In genomic region chr19:46347572-46347883, GRCh38 we compare ENCODE assay signal across 8 cellular contexts. TPM values are rescaled to one million over a fixed set of nuclear protein-coding genes. Genes with fewer than 3 reads are reported as not detected.
DNase-seq lines count a peak whose midpoint lies in the region; ATAC-seq, FAIRE-seq and TF ChIP-seq lines count a peak whose summit lies in the region.

No MANE protein-coding gene starts in this region.

- TF ChIP-seq RAD21 in HepG2 (CRISPR knock-in tag; IDR thresholded peaks at IDR 0.05): no peak

- H3K9me3 ChIP-seq in adrenal gland (replicated peaks in 1 of 3): no peaks in the 10 kb centered on the region
- H3K9me3 ChIP-seq in HepG2 (ENCODE audit: low read length): no peaks in the 10 kb centered on the region
- no peaks in the 10 kb centered on the region for H3K9me3 ChIP-seq in thoracic aorta

- ATAC-seq in HepG2 (no peak), thoracic aorta (ENCODE audit: insufficient number of reproducible peaks, low FRiP score, low read depth) (no peak)

- TF ChIP-seq CTCF in adrenal gland (IDR thresholded peaks at IDR 0.05) (peak in 1 of 6 experiments; percentile 6), HepG2 (CRISPR knock-in tag; IDR thresholded peaks at IDR 0.05) (no peak), thoracic aorta (IDR thresholded peaks at IDR 0.05) (peak; percentile 3), GM13976 (IDR thresholded peaks at IDR 0.05; ENCODE audit: borderline replicate concordance, control extremely low read depth, extremely low read depth, insufficient read depth, missing control alignments) (no peak)

- peaks cover 35 to 54% of the 10 kb centered on the region in 2 donors for H3K4me1 ChIP-seq in adrenal gland (replicated peaks in 1 of 2)
- H3K4me1 ChIP-seq in HepG2 (ENCODE audit: insufficient read depth, low read length): peaks cover 71% of the 10 kb centered on the region
- peaks cover 30 to 49% of the 10 kb centered on the region in 2 donors for H3K4me1 ChIP-seq in thoracic aorta (ENCODE audit: control insufficient read depth in 1 of 2, low read depth in 2 of 2)

- 1 to 4% (median 2%) methylated on average over 3 of the region's 3 CpGs for WGBS in adrenal gland, 4 donors
- WGBS in HepG2 (ENCODE audit: low lambda C conversion rate): 2% methylated on average over 3 of the region's 3 CpGs

- H4K20me1 ChIP-seq in HepG2 (ENCODE audit: insufficient read depth, low read length): no peaks in the 10 kb centered on the region

- H3K27me3 ChIP-seq in adrenal gland (no peaks in the 10 kb centered on the region), HepG2 (ENCODE audit: control insufficient read depth in 1 of 2, insufficient read depth in 2 of 2, low read length in 2 of 2) (no peaks in the 10 kb centered on the region; a peak in 1 of 5 replicates), thoracic aorta (replicated peaks; ENCODE audit: insufficient read depth) (no peaks in the 10 kb centered on the region)

- peaks cover 38% of the 10 kb centered on the region for H3K79me2 ChIP-seq in HepG2 (ENCODE audit: insufficient read depth, low read length)

- H3K9ac ChIP-seq in HepG2 (ENCODE audit: insufficient read depth, low read depth, low read length): peak overlapping the region; percentile 72; the same call in 1 of the 2 replicates

- in situ Hi-C loops in HepG2 (cut with HindIII; ENCODE audit: extremely low pct_ligation_motif_present, low pct_unique_long_range_greater_than_20kb): no loop called here
- in situ Hi-C loops in GM13976 (cut with MboI; ENCODE audit: low sequenced_read_pairs, unreplicated experiment): no loop called here

- H3K27ac ChIP-seq in adrenal gland (peak overlapping the region in 3 of 5 donors; percentile 12 to 89 (median 64)), HepG2 (ENCODE audit: extremely low read length, insufficient read depth, low read length) (no peak overlapping the region), thoracic aorta (peak overlapping the region; percentile 29 to 56)

- H2AFZ ChIP-seq in HepG2 (ENCODE audit: low read length): no peak overlapping the region

- no peak for DNase-seq in activated CD4-positive, alpha-beta T cell treated with anti-CD3 and anti-CD28 coated beads, Interleukin-2, amount 10 ng/mL, durations not matched to agents 7 days and 5 days
- no peak for DNase-seq in activated CD4-positive, alpha-beta T cell treated with anti-CD3 and anti-CD28 coated beads, Interleukin-2, amount 50 U/mL, for 4 hours
- DNase-seq in adrenal gland: no peak
- no peak for DNase-seq in HepG2 (ENCODE audit: low spot score)
- no peak for DNase-seq in thoracic aorta (ENCODE audit: low spot score)
- no peak for DNase-seq in CD1c-positive myeloid dendritic cell (ENCODE audit: extremely low spot score)
- no peak for DNase-seq in putamen (ENCODE audit: low spot score)
- DNase-seq in GM13976 (ENCODE audit: low spot score): no peak

- H3K4me2 ChIP-seq in HepG2 (ENCODE audit: low read depth, low read length): peak overlapping the region; percentile 95

- H3K4me3 ChIP-seq in adrenal gland (peak overlapping the region; percentile 51 to 93 (median 70)), HepG2 (replicated peaks in 1 of 3; ENCODE audit: insufficient read depth in 1 of 3, low read depth in 2 of 3, low read length in 3 of 3) (peak overlapping the region; percentile 92 to 95 (median 94)), thoracic aorta (peak overlapping the region; percentile 99)

- H3K4me1 Mint-ChIP-seq in activated CD4-positive, alpha-beta T cell treated with anti-CD3 and anti-CD28 coated beads, Interleukin-2, amount 10 ng/mL, durations not matched to agents 7 days and 5 days: peaks cover 61% of the 10 kb centered on the region

- POLR2A ChIA-PET in activated CD4-positive, alpha-beta T cell treated with anti-CD3 and anti-CD28 coated beads, Interleukin-2, amount 10 ng/mL, durations not matched to agents 7 days and 5 days (lab: Charles Lee): no interaction called here
- POLR2A ChIA-PET in HepG2 (lab: Yijun Ruan, JAX): interaction anchor here (0.7 to 1.0 kb wide), 2 partner anchors 8 to 49 kb away, joined by 5 to 8 read pairs; no protein-coding TSS in a partner anchor

- H3K27me3 Mint-ChIP-seq in activated CD4-positive, alpha-beta T cell treated with anti-CD3 and anti-CD28 coated beads, Interleukin-2, amount 10 ng/mL, durations not matched to agents 7 days and 5 days: peaks cover 2% of the 10 kb centered on the region

- H3K36me3 ChIP-seq in adrenal gland (replicated peaks in 1 of 2) (no peaks in the 10 kb centered on the region), HepG2 (replicated peaks in 1 of 2; ENCODE audit: control insufficient read depth in 1 of 2, insufficient read depth in 2 of 2, low read length in 2 of 2) (peaks cover 2 to 5% of the 10 kb centered on the region in 2 experiments; a peak in 2 of 5 replicates), thoracic aorta (no peaks in the 10 kb centered on the region)

- peak overlapping the region; percentile 96 for H3K4me3 Mint-ChIP-seq in activated CD4-positive, alpha-beta T cell treated with anti-CD3 and anti-CD28 coated beads, Interleukin-2, amount 10 ng/mL, durations not matched to agents 7 days and 5 days

- no peak for TF ChIP-seq EP300 in HepG2 (IDR thresholded peaks at IDR 0.05; ENCODE audit: low read depth in 2 of 2, low read length in 2 of 2)
- TF ChIP-seq EP300 in HepG2 (CRISPR knock-in tag; IDR thresholded peaks at IDR 0.05; ENCODE audit: borderline replicate concordance): no peak

- H3K27ac Mint-ChIP-seq in activated CD4-positive, alpha-beta T cell treated with anti-CD3 and anti-CD28 coated beads, Interleukin-2, amount 10 ng/mL, durations not matched to agents 7 days and 5 days: peak overlapping the region; percentile 92

- no TSS peak for BruUV-seq in HepG2 (replicated peaks; lab: Mats Ljungman, UMichigan)

- CTCF ChIA-PET in activated CD4-positive, alpha-beta T cell treated with anti-CD3 and anti-CD28 coated beads, Interleukin-2, amount 10 ng/mL, durations not matched to agents 7 days and 5 days (lab: Charles Lee): interaction anchor here (0.6 to 1.7 kb wide), 10 partner anchors 8 to 75 kb away, joined by 3 to 7 read pairs (median 4); no protein-coding TSS in a partner anchor
- CTCF ChIA-PET in HepG2 (lab: Yijun Ruan, JAX; ENCODE audit: low intra/inter-chr PET ratio, low total read pairs): interaction anchor here (1.0 to 1.3 kb wide), 2 partner anchors 65 to 67 kb away, joined by 4 read pairs; no protein-coding TSS in a partner anchor

- TF ChIP-seq POLR2A in adrenal gland (IDR thresholded peaks at IDR 0.05) (no peak), HepG2 (IDR thresholded peaks at IDR 0.05; ENCODE audit: insufficient read depth in 1 of 2, low read depth in 2 of 2, low read length in 2 of 2) (no peak)

- H3K36me3 Mint-ChIP-seq in activated CD4-positive, alpha-beta T cell treated with anti-CD3 and anti-CD28 coated beads, Interleukin-2, amount 10 ng/mL, durations not matched to agents 7 days and 5 days (ENCODE audit: low read depth): peaks cover 30% of the 10 kb centered on the region

- FAIRE-seq in HepG2 (lab: Jason Lieb, UNC): no peak

- intact Hi-C loops in adrenal gland (cut with DNase I): no loop called here
- intact Hi-C loops in HepG2 (cut with micrococcal nuclease; ENCODE audit: unreplicated experiment): loop anchor here (5.0 kb wide), 1 partner anchor 65 kb away; no protein-coding TSS in a partner anchor

- no peaks in the 10 kb centered on the region for H3K9me3 Mint-ChIP-seq in activated CD4-positive, alpha-beta T cell treated with anti-CD3 and anti-CD28 coated beads, Interleukin-2, amount 10 ng/mL, durations not matched to agents 7 days and 5 days

RNA-seq across cellular contexts. Expression of gene PPP5C, which starts 0.6 kb away (rescaled TPM):
- total RNA-seq in activated CD4-positive, alpha-beta T cell treated with anti-CD3 and anti-CD28 coated beads, Interleukin-2, amount 10 ng/mL, durations not matched to agents 7 days and 5 days: 100 to 1,000 TPM; 101 to 102 TPM
- total RNA-seq in adrenal gland (10 to 100 TPM; 56.3 to 97.6 (median 74.4) TPM), HepG2 (2016; rRNA removed; fragmentation: Illumina TruSeq; extraction: Trizol) (38.2 and 41.6 TPM in 2 replicates), thoracic aorta (100 to 1,000 TPM in 1 of 2 donors, 10 to 100 TPM in 1; 60.6 to 107 TPM)
- polyA plus RNA-seq in adrenal gland (100 to 1,000 TPM in 1 of 3 donors, 10 to 100 TPM in 2; 42.3 to 135 (median 75.4) TPM), HepG2 (2011; rRNA removed) (67.9 and 68.5 TPM in 2 replicates)
- 6.6 and 9.3 TPM in 2 replicates for total RNA-seq in HepG2 (2016; cell fraction: cytosol; rRNA removed; fragmentation: Illumina TruSeq; extraction: Trizol; ENCODE audit: low read depth)
- 33.6 and 40.9 TPM in 2 replicates for total RNA-seq in HepG2 (2016; cell fraction: insoluble cytoplasmic fraction; rRNA removed; fragmentation: Illumina TruSeq; extraction: Trizol)
- 12.2 and 12.3 TPM in 2 replicates for total RNA-seq in HepG2 (2016; cell fraction: membrane; rRNA removed; fragmentation: Illumina TruSeq; extraction: Trizol)
- 31.3 and 44.2 TPM in 2 replicates for total RNA-seq in HepG2 (2016; cell fraction: nucleus; rRNA removed; fragmentation: Illumina TruSeq; extraction: Trizol)
- polyA plus RNA-seq in HepG2 (2011; cell fraction: cytosol; rRNA removed): 52.3 and 70.1 TPM in 2 replicates
- 118 and 133 TPM in 2 replicates for polyA plus RNA-seq in HepG2 (2011; cell fraction: nucleus; rRNA removed)
- polyA plus RNA-seq in HepG2 (2012): 33.2 and 36.7 TPM in 2 replicates
- 3.4 and 4.4 TPM in 2 replicates for polyA plus RNA-seq in HepG2 (2016; cell fraction: cytosol; fragmentation: Illumina TruSeq; extraction: Trizol; ENCODE audit: low read depth)
- polyA plus RNA-seq in HepG2 (2016; cell fraction: insoluble cytoplasmic fraction; fragmentation: Illumina TruSeq; extraction: Trizol; ENCODE audit: low read depth): 45.7 and 54.9 TPM in 2 replicates
- polyA plus RNA-seq in HepG2 (2016; cell fraction: membrane; fragmentation: Illumina TruSeq; extraction: Trizol; ENCODE audit: low read depth): 6.8 and 8.2 TPM in 2 replicates
- 82.9 and 89.8 TPM in 2 replicates for polyA plus RNA-seq in HepG2 (2016; cell fraction: nucleus; fragmentation: Illumina TruSeq; extraction: Trizol; ENCODE audit: insufficient read depth, low read depth)
- 92.2 and 144 TPM in 2 replicates for polyA minus RNA-seq in HepG2 (2011; rRNA and poly(A)+ RNA removed; ENCODE audit: low replicate concordance)
- 26.7 and 26.9 TPM in 2 replicates for polyA minus RNA-seq in HepG2 (2011; cell fraction: cytosol; rRNA and poly(A)+ RNA removed)
- 63.0 and 66.9 TPM in 2 replicates for polyA minus RNA-seq in HepG2 (2011; cell fraction: nucleus; rRNA and poly(A)+ RNA removed)

RNA-seq across cellular contexts. Expression of gene HIF3A, which starts 50.7 kb away (rescaled TPM):
- total RNA-seq in activated CD4-positive, alpha-beta T cell treated with anti-CD3 and anti-CD28 coated beads, Interleukin-2, amount 10 ng/mL, durations not matched to agents 7 days and 5 days: not detected
- total RNA-seq in adrenal gland: 10 to 100 TPM in 7 of 8 donors, 1 to 10 TPM in 1; 4.4 to 67.0 (median 24.0) TPM
- 10 to 100 TPM in 2 of 3 donors, 1 to 10 TPM in 1; 2.7 to 69.0 (median 17.2) TPM for polyA plus RNA-seq in adrenal gland
- 0.09 TPM in 1 of 2 replicates, not detected in the other for total RNA-seq in HepG2 (2016; rRNA removed; fragmentation: Illumina TruSeq; extraction: Trizol)
- total RNA-seq in HepG2 (2016; cell fraction: cytosol; rRNA removed; fragmentation: Illumina TruSeq; extraction: Trizol; ENCODE audit: low read depth): not detected in 2 replicates
- total RNA-seq in HepG2 (2016; cell fraction: insoluble cytoplasmic fraction; rRNA removed; fragmentation: Illumina TruSeq; extraction: Trizol): not detected in 2 replicates
- not detected in 2 replicates for total RNA-seq in HepG2 (2016; cell fraction: membrane; rRNA removed; fragmentation: Illumina TruSeq; extraction: Trizol)
- not detected in 2 replicates for total RNA-seq in HepG2 (2016; cell fraction: nucleus; rRNA removed; fragmentation: Illumina TruSeq; extraction: Trizol)
- polyA plus RNA-seq in HepG2 (2011; rRNA removed): 0.22 and 0.38 TPM in 2 replicates
- 0.13 and 0.36 TPM in 2 replicates for polyA plus RNA-seq in HepG2 (2011; cell fraction: cytosol; rRNA removed)
- 2.3 and 2.4 TPM in 2 replicates for polyA plus RNA-seq in HepG2 (2011; cell fraction: nucleus; rRNA removed)
- polyA plus RNA-seq in HepG2 (2012): 1.6 and 4.3 TPM in 2 replicates
- not detected in 2 replicates for polyA plus RNA-seq in HepG2 (2016; cell fraction: cytosol; fragmentation: Illumina TruSeq; extraction: Trizol; ENCODE audit: low read depth)
- not detected in 2 replicates for polyA plus RNA-seq in HepG2 (2016; cell fraction: insoluble cytoplasmic fraction; fragmentation: Illumina TruSeq; extraction: Trizol; ENCODE audit: low read depth)
- not detected in 2 replicates for polyA plus RNA-seq in HepG2 (2016; cell fraction: membrane; fragmentation: Illumina TruSeq; extraction: Trizol; ENCODE audit: low read depth)
- polyA plus RNA-seq in HepG2 (2016; cell fraction: nucleus; fragmentation: Illumina TruSeq; extraction: Trizol; ENCODE audit: insufficient read depth, low read depth): 0.52 TPM in 1 of 2 replicates, not detected in the other
- 0.72 and 0.87 TPM in 2 replicates for polyA minus RNA-seq in HepG2 (2011; rRNA and poly(A)+ RNA removed; ENCODE audit: low replicate concordance)
- polyA minus RNA-seq in HepG2 (2011; cell fraction: cytosol; rRNA and poly(A)+ RNA removed): 0.62 and 1.3 TPM in 2 replicates
- polyA minus RNA-seq in HepG2 (2011; cell fraction: nucleus; rRNA and poly(A)+ RNA removed): 0.64 and 0.87 TPM in 2 replicates
- 100 to 1,000 TPM in 1 of 2 donors, 10 to 100 TPM in 1; 85.6 to 189 TPM for total RNA-seq in thoracic aorta

Comparison
In these comparisons a context has a peak if more than half of its experiments do, and no peak if none do; other contexts are left out.
1. RNA of gene HIF3A, which starts 50.7 kb away (total RNA-seq): 85.6 to 189 TPM in thoracic aorta and 4.4 to 67.0 TPM in adrenal gland; 0.09 TPM in HepG2 and not detected in activated CD4-positive, alpha-beta T cell treated with anti-CD3 and anti-CD28 coated beads, Interleukin-2, amount 10 ng/mL, durations not matched to agents 7 days and 5 days; every median in the first group is over 4 times any median in the second.
2. Peak in every context shown above with its lines, with median percentiles within 50 percentile points of each other: H3K4me3 ChIP-seq.